Comparison of ENCODE assay signal across 8 cellular contexts in genomic region chr17:44197980-44198720, GRCh38. TPM values are rescaled to one million over a fixed set of nuclear protein-coding genes. Genes with fewer than 3 reads are reported as not detected.
DNase-seq lines count a peak whose midpoint lies in the region; ATAC-seq, FAIRE-seq and TF ChIP-seq lines count a peak whose summit lies in the region.

No MANE protein-coding gene starts in this region.

- no peaks in the 10 kb centered on the region for H3K27me3 ChIP-seq in SK-N-SH (ENCODE audit: insufficient read depth)
- H3K27me3 ChIP-seq in lung (ENCODE audit: control insufficient read depth, insufficient read depth): no peaks in the 10 kb centered on the region
- no peaks in the 10 kb centered on the region for H3K27me3 ChIP-seq in tibial nerve

- POLR2A ChIA-PET in SK-N-SH (lab: Yijun Ruan, JAX): interaction anchor here (1.4 to 1.6 kb wide), 2 partner anchors 11 to 110 kb away, joined by 4 to 7 read pairs; partner anchors contain the start of genes RUNDC3A and TMUB2

- TF ChIP-seq EP300 in SK-N-SH (IDR thresholded peaks at IDR 0.05; ENCODE audit: borderline replicate concordance in 1 of 2, low read depth in 1 of 2, low read length in 1 of 2): no peak
- TF ChIP-seq EP300 in tibial nerve (IDR thresholded peaks at IDR 0.05): peak in 1 of 2 donors; percentile 44

- peak overlapping the region; percentile 86 for H3K4me2 ChIP-seq in SK-N-SH

- H2AFZ ChIP-seq in SK-N-SH (ENCODE audit: low read depth): no peak overlapping the region

- H3K9me3 ChIP-seq in SK-N-SH (no peaks in the 10 kb centered on the region), lung (ENCODE audit: control insufficient read depth in 2 of 2, insufficient read depth in 1 of 2, low read length in 1 of 2) (no peaks in the 10 kb centered on the region), tibial nerve (no peaks in the 10 kb centered on the region)

- CTCF ChIA-PET in SK-N-SH (lab: Yijun Ruan, JAX): interaction anchor here (0.7 to 6.6 kb wide), 12 partner anchors 10 to 153 kb away, joined by 3 to 61 read pairs (median 4); partner anchors contain the start of genes ASB16 and UBTF

- H3K36me3 ChIP-seq in SK-N-SH (replicated peaks in 1 of 2; ENCODE audit: control insufficient read depth in 1 of 2, insufficient read depth in 2 of 2, low read length in 1 of 2): peaks cover 37 to 40% of the 10 kb centered on the region in 2 experiments
- H3K36me3 ChIP-seq in lung (ENCODE audit: control insufficient read depth in 2 of 2, insufficient read depth in 2 of 2, low read length in 2 of 2): peaks cover 21 to 34% of the 10 kb centered on the region in 2 donors
- peaks cover 7 to 44% (median 20%) of the 10 kb centered on the region in 3 donors for H3K36me3 ChIP-seq in tibial nerve

- H3K4me1 ChIP-seq in SK-N-SH (ENCODE audit: control insufficient read depth in 1 of 2, insufficient read depth in 2 of 2, low read depth in 1 of 2, low read length in 1 of 2): peaks cover 8 to 23% of the 10 kb centered on the region in 2 experiments; a peak in 2 of 4 replicates
- H3K4me1 ChIP-seq in lung (ENCODE audit: control insufficient read depth in 2 of 2, insufficient read depth in 2 of 2, low read length in 2 of 2): no peaks in the 10 kb centered on the region
- H3K4me1 ChIP-seq in tibial nerve: peaks cover 0 to 48% (median 11%) of the 10 kb centered on the region in 4 donors

- TF ChIP-seq CTCF in GM20000 (IDR thresholded peaks at IDR 0.05; ENCODE audit: extremely low read depth, missing control alignments) (no peak), SK-N-SH (IDR thresholded peaks at IDR 0.05) (peak; percentile 33; the same call in 1 of the 2 replicates), lung (IDR thresholded peaks at IDR 0.05; ENCODE audit: control extremely low read depth, extremely low read depth) (no peak), tibial nerve (IDR thresholded peaks at IDR 0.05) (peak in 1 of 5 experiments; percentile 16), D721Med (IDR thresholded peaks at IDR 0.05; ENCODE audit: insufficient read depth, missing control alignments) (no peak)

- peak overlapping the region; percentile 96 for H3K9ac ChIP-seq in SK-N-SH

- peaks cover 42% of the 10 kb centered on the region for H3K79me2 ChIP-seq in SK-N-SH (ENCODE audit: insufficient read depth)

- ATAC-seq in lung (ENCODE audit: insufficient read depth, low FRiP score): no peak

- no peaks in the 10 kb centered on the region for H3K9me2 ChIP-seq in SK-N-SH

- DNase-seq in AG20443 (ENCODE audit: low spot score) (peak; percentile 71), GM20000 (ENCODE audit: low spot score) (peak; percentile 69), SK-N-SH (no peak), lung (ENCODE audit: low spot score) (peak; percentile 55), tibial nerve (ENCODE audit: low spot score in 2 of 2) (peak in 1 of 2 donors; percentile 51), D721Med (ENCODE audit: insufficient read length, low spot score) (no peak), NCI-H2029 treated with DMSO at 0.1 percent for 48 hours (lab: John Stamatoyannopoulos, UW) (no peak)
- DNase-seq in central memory CD4-positive, alpha-beta T cell: peak; percentile 65

- peak in 1 of 2 donors; percentile 38 for TF ChIP-seq POLR2A in tibial nerve (IDR thresholded peaks at IDR 0.05)

- no peaks in the 10 kb centered on the region for H4K20me1 ChIP-seq in SK-N-SH (ENCODE audit: insufficient read depth)

- peak overlapping the region; percentile 85 to 96 for H3K27ac ChIP-seq in SK-N-SH (ENCODE audit: low read depth in 2 of 2, low read length in 1 of 2)
- H3K27ac ChIP-seq in lung (ENCODE audit: low read depth in 1 of 2, low read length in 1 of 2): peak overlapping the region; percentile 94 to 96
- peak overlapping the region; percentile 95 to 99 (median 98) for H3K27ac ChIP-seq in tibial nerve

- WGBS in SK-N-SH (ENCODE audit: low lambda C conversion rate): 72% methylated on average over 11 of the region's 11 CpGs
- 52 to 54% methylated on average over 11 of the region's 11 CpGs for WGBS in lung, 2 donors
- WGBS in tibial nerve, 2 donors: 54 to 57% methylated on average over 11 of the region's 11 CpGs

- H3K4me3 ChIP-seq in SK-N-SH (ENCODE audit: low read depth in 2 of 2, low read length in 1 of 2): peak overlapping the region; percentile 61 to 83
- H3K4me3 ChIP-seq in lung: peak overlapping the region; percentile 33
- H3K4me3 ChIP-seq in tibial nerve: peak overlapping the region; percentile 68 to 96 (median 83)

- peak; percentile 45 for TF ChIP-seq RAD21 in SK-N-SH (IDR thresholded peaks at IDR 0.05; ENCODE audit: low read length)

- no peak for FAIRE-seq in D721Med (lab: Jason Lieb, UNC)

- peaks cover 4% of the 10 kb centered on the region for H3F3A ChIP-seq in SK-N-SH (replicated peaks; ENCODE audit: insufficient read depth)

TF ChIP-seq in SK-N-SH, 30 proteins besides CTCF, POLR2A, EP300 and RAD21:
- TF ChIP-seq TAF1 (IDR thresholded peaks at IDR 0.05; ENCODE audit: borderline replicate concordance, low read depth, low read length) (0 out of 2 replicates have a peak, but pooled peaks have one; percentile 30), USF2 (IDR thresholded peaks at IDR 0.05; ENCODE audit: borderline replicate concordance, low read depth, low read length) (no peak)

RNA-seq across cellular contexts. Expression of gene ATXN7L3, which starts 1.5 kb away (rescaled TPM):
- 47.7 and 57.9 TPM in 2 replicates for polyA plus RNA-seq in SK-N-SH (2012; rRNA removed)
- polyA plus RNA-seq in SK-N-SH (2012; cell fraction: cytosol; rRNA removed): 40.2 and 42.2 TPM in 2 replicates
- 140 and 171 TPM in 2 replicates for polyA plus RNA-seq in SK-N-SH (2012; cell fraction: nucleus; rRNA removed)
- total RNA-seq in lung: 10 to 100 TPM; 30.1 to 70.6 TPM
- 10 to 100 TPM; 50.4 to 50.7 TPM for polyA plus RNA-seq in lung
- 10 to 100 TPM; 40.9 to 60.4 (median 52.7) TPM for total RNA-seq in tibial nerve

RNA-seq across cellular contexts. Expression of gene TMUB2, which starts 11.4 kb away (rescaled TPM):
- polyA plus RNA-seq in SK-N-SH (2012; rRNA removed) (49.5 and 62.2 TPM in 2 replicates), lung (10 to 100 TPM; 37.5 to 40.2 TPM)
- 22.1 and 29.1 TPM in 2 replicates for polyA plus RNA-seq in SK-N-SH (2012; cell fraction: cytosol; rRNA removed)
- polyA plus RNA-seq in SK-N-SH (2012; cell fraction: nucleus; rRNA removed): 195 and 198 TPM in 2 replicates
- total RNA-seq in lung (10 to 100 TPM; 32.1 to 36.9 TPM), tibial nerve (10 to 100 TPM; 28.6 to 41.2 (median 35.6) TPM)

RNA-seq across cellular contexts. Expression of gene UBTF, which starts 21.3 kb away (rescaled TPM):
- polyA plus RNA-seq in SK-N-SH (2012; rRNA removed) (33.4 and 37.2 TPM in 2 replicates), lung (10 to 100 TPM; 31.9 to 33.8 TPM)
- 32.7 and 34.7 TPM in 2 replicates for polyA plus RNA-seq in SK-N-SH (2012; cell fraction: cytosol; rRNA removed)
- polyA plus RNA-seq in SK-N-SH (2012; cell fraction: nucleus; rRNA removed): 51.1 and 56.2 TPM in 2 replicates
- total RNA-seq in lung (10 to 100 TPM; 70.7 to 75.5 TPM), tibial nerve (10 to 100 TPM; 65.7 to 71.9 (median 69.3) TPM)

RNA-seq across cellular contexts. Expression of gene ASB16, which starts 27.6 kb away (rescaled TPM):
- polyA plus RNA-seq in SK-N-SH (2012; rRNA removed): not detected in 2 replicates
- polyA plus RNA-seq in SK-N-SH (2012; cell fraction: cytosol; rRNA removed): 0.01 and 0.03 TPM in 2 replicates
- polyA plus RNA-seq in SK-N-SH (2012; cell fraction: nucleus; rRNA removed): 0.14 TPM in 2 replicates
- total RNA-seq in lung: under 1 TPM in 1 of 2 donors, not detected in 1; 0.11 TPM
- under 1 TPM; 0.10 TPM for polyA plus RNA-seq in lung
- 1 to 10 TPM in 1 of 4 donors, not detected in 3; 2.7 TPM for total RNA-seq in tibial nerve

RNA-seq across cellular contexts. Expression of gene HROB, which starts 56.4 kb away (rescaled TPM):
- 3.2 and 4.0 TPM in 2 replicates for polyA plus RNA-seq in SK-N-SH (2012; rRNA removed)
- 1.3 and 2.0 TPM in 2 replicates for polyA plus RNA-seq in SK-N-SH (2012; cell fraction: cytosol; rRNA removed)
- polyA plus RNA-seq in SK-N-SH (2012; cell fraction: nucleus; rRNA removed): 10.1 TPM in 2 replicates
- total RNA-seq in lung: 1 to 10 TPM in 1 of 2 donors, under 1 TPM in 1; 0.88 to 1.3 TPM
- polyA plus RNA-seq in lung: under 1 TPM; 0.61 to 0.87 TPM
- total RNA-seq in tibial nerve: 1 to 10 TPM; 1.5 to 2.7 (median 2.1) TPM

Comparison
In these comparisons a context has a peak if more than half of its experiments do, and no peak if none do; other contexts are left out.
1. DNase-seq: peak in AG20443 (single experiment), GM20000 (single experiment), central memory CD4-positive, alpha-beta T cell (single experiment) and lung (single experiment); none in SK-N-SH (single experiment), D721Med (single experiment) and NCI-H2029 treated with DMSO at 0.1 percent for 48 hours (single experiment).
2. H3K4me3 ChIP-seq: peak in every context shown above with its lines; median percentile 83 in tibial nerve; 72 in SK-N-SH; 33 in lung.
3. Peak in every context shown above with its lines, with median percentiles within 50 percentile points of each other: H3K27ac ChIP-seq.